In genomic region chr9:8473226-8473625, GRCh38 we compare ENCODE assay signal across 10 cellular contexts.
"Had no signal": no experiment of that assay in that cellular context is flagged by ENCODE, and none has a peak within 500 bp of the region (broad histone marks: within the 10 kb centered on the region; RNA-seq: fewer than 3 reads in every experiment).

No MANE protein-coding gene starts in this region.

- H3K9ac ChIP-seq: GM23248, KMS-11 had no signal

- H3K27ac ChIP-seq: GM23248, HL-60, KMS-11 had no signal

- ATAC-seq: HCT116, HepG2 had no signal

- DNase-seq: GM23248, GOT3, H7, HFFc6, KBM-7 had no signal

- H3K9me3 ChIP-seq: HAP-1 had no signal

- H3K36me3 ChIP-seq: HAP-1 had no signal

- H3K4me3 ChIP-seq: GM23248, HAP-1 had no signal

- H2AFZ ChIP-seq: GM23248 had no signal

- H3K4me2 ChIP-seq: KMS-11 had no signal
